In the genomic region with DNA sequence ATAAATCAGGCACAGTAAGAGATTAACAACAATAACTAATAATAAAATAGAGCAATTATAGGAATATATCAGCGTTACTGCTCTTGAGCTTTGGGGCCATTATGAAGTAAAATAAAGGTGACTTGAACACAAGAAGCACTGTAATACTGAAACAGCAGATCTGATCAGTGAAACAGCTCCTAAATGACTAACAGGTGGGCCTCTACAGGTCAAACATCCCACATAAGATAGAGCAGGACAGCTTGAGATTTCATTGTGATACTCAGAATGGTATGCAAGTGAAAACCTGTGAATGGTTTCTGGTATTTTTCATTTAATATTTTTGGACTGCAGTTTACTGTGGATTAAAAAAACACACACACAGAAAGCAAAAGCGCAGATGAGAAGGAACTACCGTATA, we compare ENCODE assay signal across 1 cellular context.
TF ChIP-seq lines count a peak whose summit lies in the region.

No MANE protein-coding gene starts in this region.

TF ChIP-seq in GM12878, 131 proteins besides CTCF, POLR2A, EP300 and RAD21 (continued from another document):
- peak; percentile 70; the same call in 1 of the 2 replicates for TF ChIP-seq IRF4 (IDR thresholded peaks at IDR 0.05; ENCODE audit: low read depth, low read length)
- TF ChIP-seq BCL11A (IDR thresholded peaks at IDR 0.05; ENCODE audit: low read depth, low read length): peak; percentile 39; the same call in 1 of the 2 replicates
- TF ChIP-seq NR2F1 (conservative IDR thresholded peaks at IDR 0.05): no peak
- TF ChIP-seq NFIC (IDR thresholded peaks at IDR 0.05; ENCODE audit: low read depth, low read length): peak; percentile 67; the same call in 1 of the 2 replicates
- TF ChIP-seq JUNB (IDR thresholded peaks at IDR 0.05): peak; percentile 88
- TF ChIP-seq, protein P1, sequence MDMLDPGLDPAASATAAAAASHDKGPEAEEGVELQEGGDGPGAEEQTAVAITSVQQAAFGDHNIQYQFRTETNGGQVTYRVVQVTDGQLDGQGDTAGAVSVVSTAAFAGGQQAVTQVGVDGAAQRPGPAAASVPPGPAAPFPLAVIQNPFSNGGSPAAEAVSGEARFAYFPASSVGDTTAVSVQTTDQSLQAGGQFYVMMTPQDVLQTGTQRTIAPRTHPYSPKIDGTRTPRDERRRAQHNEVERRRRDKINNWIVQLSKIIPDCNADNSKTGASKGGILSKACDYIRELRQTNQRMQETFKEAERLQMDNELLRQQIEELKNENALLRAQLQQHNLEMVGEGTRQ (IDR thresholded peaks at IDR 0.05; ENCODE audit: borderline replicate concordance, low read depth, low read length): no peak
- TF ChIP-seq FOXM1 (IDR thresholded peaks at IDR 0.05; ENCODE audit: low read depth, low read length): 0 out of 2 replicates have a peak, but pooled peaks have one; percentile 43
- peak; percentile 43; the same call in 1 of the 2 replicates for TF ChIP-seq CREM (IDR thresholded peaks at IDR 0.05; ENCODE audit: low read depth)
- TF ChIP-seq EED (IDR thresholded peaks at IDR 0.05; ENCODE audit: low read depth): 0 out of 2 replicates have a peak, but pooled peaks have one; percentile 32
- TF ChIP-seq KLF5 (IDR thresholded peaks at IDR 0.05; ENCODE audit: partially characterized antibody): no peak
- TF ChIP-seq KAT2A (conservative IDR thresholded peaks at IDR 0.05; ENCODE audit: control insufficient read depth, low read depth, low read length): no peak
- TF ChIP-seq, protein P2, sequence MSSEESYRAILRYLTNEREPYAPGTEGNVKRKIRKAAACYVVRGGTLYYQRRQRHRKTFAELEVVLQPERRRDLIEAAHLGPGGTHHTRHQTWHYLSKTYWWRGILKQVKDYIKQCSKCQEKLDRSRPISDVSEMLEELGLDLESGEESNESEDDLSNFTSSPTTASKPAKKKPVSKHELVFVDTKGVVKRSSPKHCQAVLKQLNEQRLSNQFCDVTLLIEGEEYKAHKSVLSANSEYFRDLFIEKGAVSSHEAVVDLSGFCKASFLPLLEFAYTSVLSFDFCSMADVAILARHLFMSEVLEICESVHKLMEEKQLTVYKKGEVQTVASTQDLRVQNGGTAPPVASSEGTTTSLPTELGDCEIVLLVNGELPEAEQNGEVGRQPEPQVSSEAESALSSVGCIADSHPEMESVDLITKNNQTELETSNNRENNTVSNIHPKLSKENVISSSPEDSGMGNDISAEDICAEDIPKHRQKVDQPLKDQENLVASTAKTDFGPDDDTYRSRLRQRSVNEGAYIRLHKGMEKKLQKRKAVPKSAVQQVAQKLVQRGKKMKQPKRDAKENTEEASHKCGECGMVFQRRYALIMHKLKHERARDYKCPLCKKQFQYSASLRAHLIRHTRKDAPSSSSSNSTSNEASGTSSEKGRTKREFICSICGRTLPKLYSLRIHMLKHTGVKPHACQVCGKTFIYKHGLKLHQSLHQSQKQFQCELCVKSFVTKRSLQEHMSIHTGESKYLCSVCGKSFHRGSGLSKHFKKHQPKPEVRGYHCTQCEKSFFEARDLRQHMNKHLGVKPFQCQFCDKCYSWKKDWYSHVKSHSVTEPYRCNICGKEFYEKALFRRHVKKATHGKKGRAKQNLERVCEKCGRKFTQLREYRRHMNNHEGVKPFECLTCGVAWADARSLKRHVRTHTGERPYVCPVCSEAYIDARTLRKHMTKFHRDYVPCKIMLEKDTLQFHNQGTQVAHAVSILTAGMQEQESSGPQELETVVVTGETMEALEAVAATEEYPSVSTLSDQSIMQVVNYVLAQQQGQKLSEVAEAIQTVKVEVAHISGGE (CRISPR knock-in tag; IDR thresholded peaks at IDR 0.05): no peak
- 0 out of 2 replicates have a peak, but pooled peaks have one; percentile 10 for TF ChIP-seq PAX5 (IDR thresholded peaks at IDR 0.05; ENCODE audit: borderline replicate concordance, low read depth, low read length)
- TF ChIP-seq RUNX3 (IDR thresholded peaks at IDR 0.05; ENCODE audit: low read length): peak; percentile 60
- TF ChIP-seq ESRRA (IDR thresholded peaks at IDR 0.05; ENCODE audit: low read length): no peak
- TF ChIP-seq, protein P3, sequence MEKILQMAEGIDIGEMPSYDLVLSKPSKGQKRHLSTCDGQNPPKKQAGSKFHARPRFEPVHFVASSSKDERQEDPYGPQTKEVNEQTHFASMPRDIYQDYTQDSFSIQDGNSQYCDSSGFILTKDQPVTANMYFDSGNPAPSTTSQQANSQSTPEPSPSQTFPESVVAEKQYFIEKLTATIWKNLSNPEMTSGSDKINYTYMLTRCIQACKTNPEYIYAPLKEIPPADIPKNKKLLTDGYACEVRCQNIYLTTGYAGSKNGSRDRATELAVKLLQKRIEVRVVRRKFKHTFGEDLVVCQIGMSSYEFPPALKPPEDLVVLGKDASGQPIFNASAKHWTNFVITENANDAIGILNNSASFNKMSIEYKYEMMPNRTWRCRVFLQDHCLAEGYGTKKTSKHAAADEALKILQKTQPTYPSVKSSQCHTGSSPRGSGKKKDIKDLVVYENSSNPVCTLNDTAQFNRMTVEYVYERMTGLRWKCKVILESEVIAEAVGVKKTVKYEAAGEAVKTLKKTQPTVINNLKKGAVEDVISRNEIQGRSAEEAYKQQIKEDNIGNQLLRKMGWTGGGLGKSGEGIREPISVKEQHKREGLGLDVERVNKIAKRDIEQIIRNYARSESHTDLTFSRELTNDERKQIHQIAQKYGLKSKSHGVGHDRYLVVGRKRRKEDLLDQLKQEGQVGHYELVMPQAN (conservative IDR thresholded peaks at IDR 0.05): no peak
- TF ChIP-seq, protein P4, sequence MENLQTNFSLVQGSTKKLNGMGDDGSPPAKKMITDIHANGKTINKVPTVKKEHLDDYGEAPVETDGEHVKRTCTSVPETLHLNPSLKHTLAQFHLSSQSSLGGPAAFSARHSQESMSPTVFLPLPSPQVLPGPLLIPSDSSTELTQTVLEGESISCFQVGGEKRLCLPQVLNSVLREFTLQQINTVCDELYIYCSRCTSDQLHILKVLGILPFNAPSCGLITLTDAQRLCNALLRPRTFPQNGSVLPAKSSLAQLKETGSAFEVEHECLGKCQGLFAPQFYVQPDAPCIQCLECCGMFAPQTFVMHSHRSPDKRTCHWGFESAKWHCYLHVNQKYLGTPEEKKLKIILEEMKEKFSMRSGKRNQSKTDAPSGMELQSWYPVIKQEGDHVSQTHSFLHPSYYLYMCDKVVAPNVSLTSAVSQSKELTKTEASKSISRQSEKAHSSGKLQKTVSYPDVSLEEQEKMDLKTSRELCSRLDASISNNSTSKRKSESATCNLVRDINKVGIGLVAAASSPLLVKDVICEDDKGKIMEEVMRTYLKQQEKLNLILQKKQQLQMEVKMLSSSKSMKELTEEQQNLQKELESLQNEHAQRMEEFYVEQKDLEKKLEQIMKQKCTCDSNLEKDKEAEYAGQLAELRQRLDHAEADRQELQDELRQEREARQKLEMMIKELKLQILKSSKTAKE (IDR thresholded peaks at IDR 0.05; ENCODE audit: low read depth, poor library complexity, severe bottlenecking): no peak
- TF ChIP-seq, protein P5, sequence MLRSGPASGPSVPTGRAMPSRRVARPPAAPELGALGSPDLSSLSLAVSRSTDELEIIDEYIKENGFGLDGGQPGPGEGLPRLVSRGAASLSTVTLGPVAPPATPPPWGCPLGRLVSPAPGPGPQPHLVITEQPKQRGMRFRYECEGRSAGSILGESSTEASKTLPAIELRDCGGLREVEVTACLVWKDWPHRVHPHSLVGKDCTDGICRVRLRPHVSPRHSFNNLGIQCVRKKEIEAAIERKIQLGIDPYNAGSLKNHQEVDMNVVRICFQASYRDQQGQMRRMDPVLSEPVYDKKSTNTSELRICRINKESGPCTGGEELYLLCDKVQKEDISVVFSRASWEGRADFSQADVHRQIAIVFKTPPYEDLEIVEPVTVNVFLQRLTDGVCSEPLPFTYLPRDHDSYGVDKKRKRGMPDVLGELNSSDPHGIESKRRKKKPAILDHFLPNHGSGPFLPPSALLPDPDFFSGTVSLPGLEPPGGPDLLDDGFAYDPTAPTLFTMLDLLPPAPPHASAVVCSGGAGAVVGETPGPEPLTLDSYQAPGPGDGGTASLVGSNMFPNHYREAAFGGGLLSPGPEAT (IDR thresholded peaks at IDR 0.05; ENCODE audit: low read depth): no peak
